11 cellular contexts compared by ENCODE assay signal in genomic region chr11:954392-955144, GRCh38. TPM values are rescaled to one million over a fixed set of nuclear protein-coding genes. Genes with fewer than 3 reads are reported as not detected.
A peak's percentile ranks its signal among the peaks of the same experiment; 100 is the strongest.
DNase-seq lines count a peak whose midpoint lies in the region; ATAC-seq and TF ChIP-seq lines count a peak whose summit lies in the region.
"Had no signal": no experiment of that assay in that cellular context is flagged by ENCODE, and none has a peak within 500 bp of the region (broad histone marks: within the 10 kb centered on the region; RNA-seq: fewer than 3 reads in every experiment).

No MANE protein-coding gene starts in this region.

- no peak overlapping the region for H3T11ph ChIP-seq in H9 (ENCODE audit: low read length)

- no peak for DNase-seq in H9
- no peak for DNase-seq in right lobe of liver
- DNase-seq in globus pallidus (ENCODE audit: low spot score): no peak
- DNase-seq in NCI-H1092 (lab: John Stamatoyannopoulos, UW): no peak
- DNase-seq in left ventricle myocardium superior: no peak
- DNase-seq in tibial nerve (ENCODE audit: low spot score in 2 of 2): no peak
- DNase-seq: adrenal gland, T-helper 9 cell had no signal

- H3K79me2 ChIP-seq in H9 (ENCODE audit: insufficient read depth, low read length): peaks cover 11% of the 10 kb centered on the region; the same call in 1 of the 2 replicates

- H2AFZ ChIP-seq in H9 (ENCODE audit: low read length): no peak overlapping the region

- H3K9me3 ChIP-seq in BLaER1 treated with 17β-estradiol and CSF1 and Interleukin-3, amounts not matched to agents 10 nM and 100 nM (replicated peaks in 1 of 11): peaks cover 3 to 8% (median 5%) of the 10 kb centered on the region in 11 experiments
- H3K9me3 ChIP-seq in H9 (ENCODE audit: control insufficient read depth, low read depth, low read length) (no peaks in the 10 kb centered on the region), right lobe of liver (no peaks in the 10 kb centered on the region), tibial nerve (peaks cover 0 to 5% (median 2%) of the 10 kb centered on the region in 4 donors)
- H3K9me3 ChIP-seq: adrenal gland had no signal

- peak overlapping the region; percentile 21; the same call in 1 of the 2 replicates for H3K14ac ChIP-seq in H9 (ENCODE audit: insufficient read depth, low read length)

- peaks cover 34 to 50% (median 46%) of the 10 kb centered on the region in 10 experiments for H3K4me1 ChIP-seq in BLaER1 treated with 17β-estradiol and CSF1 and Interleukin-3, amounts not matched to agents 10 nM and 100 nM
- H3K4me1 ChIP-seq in H9 (ENCODE audit: insufficient read depth, low read length) (peaks cover 8% of the 10 kb centered on the region; the same call in 1 of the 2 replicates), right lobe of liver (peaks cover 0 to 56% (median 24%) of the 10 kb centered on the region in 4 donors), tibial nerve (peaks cover 0 to 44% (median 13%) of the 10 kb centered on the region in 4 donors)

- no peaks in the 10 kb centered on the region for H3K27me3 ChIP-seq in BLaER1 treated with 17β-estradiol and CSF1 and Interleukin-3, amounts not matched to agents 10 nM and 100 nM
- H3K27me3 ChIP-seq in H9 (ENCODE audit: insufficient read depth, low read length): no peaks in the 10 kb centered on the region
- no peaks in the 10 kb centered on the region for H3K27me3 ChIP-seq in right lobe of liver
- no peaks in the 10 kb centered on the region for H3K27me3 ChIP-seq in tibial nerve
- H3K27me3 ChIP-seq: adrenal gland had no signal

- H2AK5ac ChIP-seq in H9 (ENCODE audit: insufficient read length, low read length): no peak overlapping the region

- H2BK12ac ChIP-seq in H9 (ENCODE audit: insufficient read length, low read depth, low read length): no peak overlapping the region

- H3K4me3 ChIP-seq in BLaER1 treated with 17β-estradiol and CSF1 and Interleukin-3, amounts not matched to agents 10 nM and 100 nM: no peak overlapping the region
- H3K4me3 ChIP-seq in right lobe of liver (no peak overlapping the region), tibial nerve (no peak overlapping the region)
- H3K4me3 ChIP-seq: adrenal gland had no signal

- peak overlapping the region in 6 of 11 experiments; percentile 10 to 56 (median 46); a peak in 9 of 22 replicates for H3K9ac ChIP-seq in BLaER1 treated with 17β-estradiol and CSF1 and Interleukin-3, amounts not matched to agents 10 nM and 100 nM
- no peak overlapping the region for H3K9ac ChIP-seq in H9 (ENCODE audit: extremely low read depth, insufficient read length, low read length)

- no peak for TF ChIP-seq EP300 in tibial nerve (IDR thresholded peaks at IDR 0.05)

- no peak overlapping the region for H3K56ac ChIP-seq in H9 (ENCODE audit: insufficient read length, low read depth, low read length)

- H3K18ac ChIP-seq in H9 (ENCODE audit: insufficient read length, low read depth, low read length): no peak overlapping the region

- H3K27ac ChIP-seq in BLaER1 treated with 17β-estradiol and CSF1 and Interleukin-3, amounts not matched to agents 10 nM and 100 nM: peak overlapping the region in 6 of 11 experiments; percentile 23 to 51 (median 34); a peak in 7 of 22 replicates
- H3K27ac ChIP-seq in H9 (ENCODE audit: insufficient read length, low read depth, low read length) (no peak overlapping the region), right lobe of liver (peak overlapping the region in 2 of 3 donors; percentile 53 to 86), tibial nerve (no peak overlapping the region)
- H3K27ac ChIP-seq: adrenal gland had no signal

- no peak overlapping the region for H2BK5ac ChIP-seq in H9 (ENCODE audit: insufficient read length, low read length)

- WGBS in H9 (ENCODE audit: extremely low coverage, insufficient read length, low lambda C conversion rate): 100% methylated on average over 3 of the region's 5 CpGs
- 51% methylated on average over 5 of the region's 5 CpGs for WGBS in right lobe of liver (ENCODE audit: insufficient coverage, low coverage, low lambda C conversion rate, missing lambda C conversion rate)
- 83 to 84% methylated on average over 5 of the region's 5 CpGs for WGBS in tibial nerve, 2 donors

- no peak overlapping the region for H4K91ac ChIP-seq in H9 (ENCODE audit: insufficient read length, low read depth, low read length)

- no peak overlapping the region for H3K4ac ChIP-seq in H9 (ENCODE audit: low read depth, low read length)

- H3K4me3 Mint-ChIP-seq in H9: peak overlapping the region in 1 of 2 experiments; percentile 18; a peak in 1 of 5 replicates
- no peak overlapping the region for H3K4me3 Mint-ChIP-seq in activated T-helper 17 cell treated with anti-CD3 and anti-CD28 coated beads, Interleukin-2, amount 50 U/mL, for 72 hours

- H3K27me3 Mint-ChIP-seq in H9 (ENCODE audit: low read depth): no peaks in the 10 kb centered on the region
- H3K27me3 Mint-ChIP-seq in activated T-helper 17 cell treated with anti-CD3 and anti-CD28 coated beads, Interleukin-2, amount 50 U/mL, for 72 hours: no peaks in the 10 kb centered on the region

- peaks cover 77 to 100% (median 89%) of the 10 kb centered on the region in 11 experiments for H4K20me1 ChIP-seq in BLaER1 treated with 17β-estradiol and CSF1 and Interleukin-3, amounts not matched to agents 10 nM and 100 nM
- no peaks in the 10 kb centered on the region for H4K20me1 ChIP-seq in H9 (ENCODE audit: control insufficient read depth, insufficient read depth, insufficient read length)

- H3K36me3 ChIP-seq in BLaER1 treated with 17β-estradiol and CSF1 and Interleukin-3, amounts not matched to agents 10 nM and 100 nM: peaks cover 37 to 85% (median 50%) of the 10 kb centered on the region in 11 experiments
- H3K36me3 ChIP-seq in right lobe of liver (peaks cover 0 to under 1% (median 0%) of the 10 kb centered on the region in 4 donors), tibial nerve (peaks cover 0 to 19% (median 0%) of the 10 kb centered on the region in 3 donors)

- TF ChIP-seq CTCF in H9 (conservative IDR thresholded peaks at IDR 0.05) (no peak), right lobe of liver (IDR thresholded peaks at IDR 0.05) (no peak), tibial nerve (IDR thresholded peaks at IDR 0.05) (no peak)

- peaks cover 5 to 11% (median 10%) of the 10 kb centered on the region in 3 experiments for H3K36me3 Mint-ChIP-seq in H9 (ENCODE audit: insufficient read depth in 1 of 3, low read depth in 3 of 3)
- H3K36me3 Mint-ChIP-seq in activated T-helper 17 cell treated with anti-CD3 and anti-CD28 coated beads, Interleukin-2, amount 50 U/mL, for 72 hours (ENCODE audit: low read depth): peaks cover 37% of the 10 kb centered on the region

- peak overlapping the region in 2 of 3 experiments; percentile 54 to 78; a peak in 4 of 7 replicates for H3K27ac Mint-ChIP-seq in H9
- H3K27ac Mint-ChIP-seq in activated T-helper 17 cell treated with anti-CD3 and anti-CD28 coated beads, Interleukin-2, amount 50 U/mL, for 72 hours: peak overlapping the region; percentile 48

- H3K23me2 ChIP-seq in H9 (ENCODE audit: insufficient read length, low read depth, low read length, poor library complexity, severe bottlenecking): no peaks in the 10 kb centered on the region

- H2BK120ac ChIP-seq in H9 (ENCODE audit: low read depth, low read length, poor library complexity, severe bottlenecking): no peak overlapping the region

- no peak overlapping the region for H4K8ac ChIP-seq in H9 (replicated peaks; ENCODE audit: insufficient read length, low read depth, low read length)

- H3K4me2 ChIP-seq in BLaER1 treated with 17β-estradiol and CSF1 and Interleukin-3, amounts not matched to agents 10 nM and 100 nM: peak overlapping the region; percentile 56 to 81 (median 71)
- no peak overlapping the region for H3K4me2 ChIP-seq in H9 (ENCODE audit: insufficient read depth, insufficient read length, low read length)

- H4K5ac ChIP-seq in H9 (ENCODE audit: insufficient read length, low read depth, low read length): no peak overlapping the region

- TF ChIP-seq POLR2A in right lobe of liver (IDR thresholded peaks at IDR 0.05) (no peak), tibial nerve (IDR thresholded peaks at IDR 0.05) (no peak)

- intact Hi-C loops in right lobe of liver (cut with DNase I): no loop called here
- intact Hi-C loops in left ventricle myocardium superior (cut with micrococcal nuclease): no loop called here

- no peak overlapping the region for H3K23ac ChIP-seq in H9 (ENCODE audit: insufficient read length, low read depth, low read length)

- H3K79me1 ChIP-seq in H9 (ENCODE audit: insufficient read depth, low read depth, low read length, poor library complexity, severe bottlenecking): peaks cover 6% of the 10 kb centered on the region

- no peak overlapping the region for H2BK15ac ChIP-seq in H9 (ENCODE audit: low read depth, low read length)

- H3K9me3 Mint-ChIP-seq in H9: peaks cover 0 to 5% of the 10 kb centered on the region in 2 experiments; a peak in 1 of 5 replicates
- H3K9me3 Mint-ChIP-seq in activated T-helper 17 cell treated with anti-CD3 and anti-CD28 coated beads, Interleukin-2, amount 50 U/mL, for 72 hours: no peaks in the 10 kb centered on the region

- peaks cover 60 to 64% of the 10 kb centered on the region in 2 experiments for H3K4me1 Mint-ChIP-seq in H9
- peaks cover 18% of the 10 kb centered on the region for H3K4me1 Mint-ChIP-seq in activated T-helper 17 cell treated with anti-CD3 and anti-CD28 coated beads, Interleukin-2, amount 50 U/mL, for 72 hours

- H2BK20ac ChIP-seq in H9 (ENCODE audit: low read depth, low read length, poor library complexity, severe bottlenecking): no peak overlapping the region

- ATAC-seq in activated T-helper 17 cell treated with anti-CD3 and anti-CD28 coated beads, Interleukin-2, amount 50 U/mL, for 72 hours (replicated peaks): no peak
- ATAC-seq in right lobe of liver: no peak
- ATAC-seq in left ventricle myocardium superior: no peak
- ATAC-seq: sciatic nerve had no signal

RNA-seq across cellular contexts. Expression of gene AP2A2, which starts 28.9 kb away (rescaled TPM):
- total RNA-seq in H9 (2021): 51.7 and 53.7 TPM in 2 replicates
- total RNA-seq in activated T-helper 17 cell treated with anti-CD3 and anti-CD28 coated beads, Interleukin-2, amount 50 U/mL, for 72 hours: 10 to 100 TPM; 69.1 to 76.2 TPM
- 10 to 100 TPM; 41.4 to 66.7 (median 53.8) TPM for total RNA-seq in right lobe of liver
- total RNA-seq in left ventricle myocardium superior: 42.6 TPM
- 100 to 1,000 TPM in 1 of 4 donors, 10 to 100 TPM in 3; 70.8 to 136 (median 90.3) TPM for total RNA-seq in tibial nerve

RNA-seq across cellular contexts. Expression of gene CHID1, which starts 44.0 kb away (rescaled TPM):
- 87.2 and 89.4 TPM in 2 replicates for total RNA-seq in H9 (2021)
- total RNA-seq in activated T-helper 17 cell treated with anti-CD3 and anti-CD28 coated beads, Interleukin-2, amount 50 U/mL, for 72 hours: 10 to 100 TPM; 71.9 to 72.6 TPM
- 100 to 1,000 TPM in 1 of 6 experiments, 10 to 100 TPM in 5; 61.1 to 157 (median 78.7) TPM for total RNA-seq in right lobe of liver
- 53.0 TPM for total RNA-seq in left ventricle myocardium superior
- total RNA-seq in tibial nerve: 10 to 100 TPM; 47.9 to 83.4 (median 65.8) TPM

Comparison
In these comparisons a context has a peak if more than half of its experiments do, and no peak if none do; other contexts are left out.
1. H3K27ac ChIP-seq: peak in BLaER1 treated with 17β-estradiol and CSF1 and Interleukin-3, amounts not matched to agents 10 nM and 100 nM (6 of 11) and right lobe of liver (2 of 3); none in H9 (single experiment) and tibial nerve (0 of 4).